10 cellular contexts compared by ENCODE assay signal in genomic region chr7:39130740-39131538, GRCh38.
DNase-seq lines count a peak whose midpoint lies in the region; ATAC-seq lines count a peak whose summit lies in the region.
"Had no signal": no experiment of that assay in that cellular context is flagged by ENCODE, and none has a peak within 500 bp of the region (broad histone marks: within the 10 kb centered on the region; RNA-seq: fewer than 3 reads in every experiment).

No MANE protein-coding gene starts in this region.

- DNase-seq in COLO668 (lab: John Stamatoyannopoulos, UW; ENCODE audit: unreplicated experiment) (peak; percentile 87), NCI-H1417 (lab: John Stamatoyannopoulos, UW) (peak; percentile 82 to 94 (median 93)), 8988T (no peak)
- DNase-seq in activated T-helper 1 cell treated with anti-CD3 and anti-CD28 coated beads, Interleukin-12 subunit alpha, Interleukin-12 subunit beta, Interleukin-2, Interleukin-4 antibody, amounts not matched to agents 30 ng/mL and 10 ng/mL and 1 ng/mL, durations not matched to agents 14 hours and 24 hours and 36 hours (ENCODE audit: low spot score), result no peak
- no peak for DNase-seq in naive thymus-derived CD4-positive, alpha-beta T cell
- DNase-seq: activated CD4-positive, alpha-beta T cell treated with anti-CD3 and anti-CD28 coated beads for 4 hours had no signal

- CTCF ChIA-PET in naive thymus-derived CD4-positive, alpha-beta T cell (lab: Charles Lee), result no interaction called here

- POLR2A ChIA-PET in naive thymus-derived CD4-positive, alpha-beta T cell (lab: Charles Lee), result no interaction called here

- no peak overlapping the region for H3K27ac Mint-ChIP-seq in activated T-helper 1 cell treated with anti-CD3 and anti-CD28 coated beads, Interleukin-12 subunit alpha, Interleukin-12 subunit beta, Interleukin-2, Interleukin-4 antibody, amounts not matched to agents 30 ng/mL and 10 ng/mL and 1 ng/mL, durations not matched to agents 14 hours and 24 hours and 36 hours
- no peak overlapping the region for H3K27ac Mint-ChIP-seq in naive thymus-derived CD4-positive, alpha-beta T cell

- no peaks in the 10 kb centered on the region for H3K4me1 Mint-ChIP-seq in activated T-helper 1 cell treated with anti-CD3 and anti-CD28 coated beads, Interleukin-12 subunit alpha, Interleukin-12 subunit beta, Interleukin-2, Interleukin-4 antibody, amounts not matched to agents 30 ng/mL and 10 ng/mL and 1 ng/mL, durations not matched to agents 14 hours and 24 hours and 36 hours (ENCODE audit: low read depth)
- peaks cover 0 to 4% (median 0%) of the 10 kb centered on the region in 7 donors for H3K4me1 Mint-ChIP-seq in naive thymus-derived CD4-positive, alpha-beta T cell

- no peak for ATAC-seq in naive thymus-derived CD4-positive, alpha-beta T cell
- no peak for ATAC-seq in GM19328 (IDR thresholded peaks at IDR 0.05; ENCODE audit: unreplicated experiment)
- no peak for ATAC-seq in GM18520 (IDR thresholded peaks at IDR 0.05; ENCODE audit: unreplicated experiment)
- no peak for ATAC-seq in GM18511 (IDR thresholded peaks at IDR 0.05; ENCODE audit: unreplicated experiment)

- no peaks in the 10 kb centered on the region for H3K36me3 Mint-ChIP-seq in activated T-helper 1 cell treated with anti-CD3 and anti-CD28 coated beads, Interleukin-12 subunit alpha, Interleukin-12 subunit beta, Interleukin-2, Interleukin-4 antibody, amounts not matched to agents 30 ng/mL and 10 ng/mL and 1 ng/mL, durations not matched to agents 14 hours and 24 hours and 36 hours (ENCODE audit: low read depth)
- H3K36me3 Mint-ChIP-seq in naive thymus-derived CD4-positive, alpha-beta T cell, result no peaks in the 10 kb centered on the region

- no peaks in the 10 kb centered on the region for H3K9me3 ChIP-seq in naive thymus-derived CD4-positive, alpha-beta T cell (ENCODE audit: control insufficient read depth in 2 of 3, low read length in 3 of 3)

- no peaks in the 10 kb centered on the region for H3K27me3 Mint-ChIP-seq in activated T-helper 1 cell treated with anti-CD3 and anti-CD28 coated beads, Interleukin-12 subunit alpha, Interleukin-12 subunit beta, Interleukin-2, Interleukin-4 antibody, amounts not matched to agents 30 ng/mL and 10 ng/mL and 1 ng/mL, durations not matched to agents 14 hours and 24 hours and 36 hours (ENCODE audit: insufficient read depth)
- peaks cover 2 to 39% (median 21%) of the 10 kb centered on the region in 5 donors for H3K27me3 Mint-ChIP-seq in naive thymus-derived CD4-positive, alpha-beta T cell

- H3K36me3 ChIP-seq in naive thymus-derived CD4-positive, alpha-beta T cell (ENCODE audit: control insufficient read depth in 2 of 3, insufficient read depth in 3 of 3, low read length in 3 of 3), result no peaks in the 10 kb centered on the region
- H3K36me3 ChIP-seq: cardiac muscle cell had no signal

- peak overlapping the region; percentile 13 for H3K4me3 Mint-ChIP-seq in activated T-helper 1 cell treated with anti-CD3 and anti-CD28 coated beads, Interleukin-12 subunit alpha, Interleukin-12 subunit beta, Interleukin-2, Interleukin-4 antibody, amounts not matched to agents 30 ng/mL and 10 ng/mL and 1 ng/mL, durations not matched to agents 14 hours and 24 hours and 36 hours
- H3K4me3 Mint-ChIP-seq in naive thymus-derived CD4-positive, alpha-beta T cell, result peak overlapping the region; percentile 17 to 86 (median 70)

- no peak overlapping the region for H3K27ac ChIP-seq in naive thymus-derived CD4-positive, alpha-beta T cell (ENCODE audit: low read depth, low read length)
- H3K27ac ChIP-seq: cardiac muscle cell had no signal

- H3K27me3 ChIP-seq in naive thymus-derived CD4-positive, alpha-beta T cell (ENCODE audit: control insufficient read depth in 2 of 2, insufficient read depth in 2 of 2, low read length in 2 of 2), result peaks cover 0 to 4% of the 10 kb centered on the region in 2 donors
- H3K27me3 ChIP-seq: cardiac muscle cell had no signal

- no peaks in the 10 kb centered on the region for H3K4me1 ChIP-seq in naive thymus-derived CD4-positive, alpha-beta T cell (ENCODE audit: control insufficient read depth in 2 of 2, insufficient read depth in 2 of 2, low read length in 2 of 2)

- H3K4me3 ChIP-seq in naive thymus-derived CD4-positive, alpha-beta T cell (ENCODE audit: low read length), result no peak overlapping the region
- H3K4me3 ChIP-seq: cardiac muscle cell had no signal

- intact Hi-C loops in activated T-helper 1 cell treated with anti-CD3 and anti-CD28 coated beads, Interleukin-12 subunit alpha, Interleukin-12 subunit beta, Interleukin-2, Interleukin-4 antibody, amounts not matched to agents 30 ng/mL and 10 ng/mL and 1 ng/mL, durations not matched to agents 14 hours and 24 hours and 36 hours (cut with micrococcal nuclease), result no loop called here
- intact Hi-C loops in naive thymus-derived CD4-positive, alpha-beta T cell (cut with micrococcal nuclease), result no loop called here

- no peaks in the 10 kb centered on the region for H3K9me3 Mint-ChIP-seq in activated T-helper 1 cell treated with anti-CD3 and anti-CD28 coated beads, Interleukin-12 subunit alpha, Interleukin-12 subunit beta, Interleukin-2, Interleukin-4 antibody, amounts not matched to agents 30 ng/mL and 10 ng/mL and 1 ng/mL, durations not matched to agents 14 hours and 24 hours and 36 hours
- H3K9me3 Mint-ChIP-seq in naive thymus-derived CD4-positive, alpha-beta T cell, result peaks cover 0 to 4% (median 0%) of the 10 kb centered on the region in 11 donors

Comparison
In these comparisons a context has a peak if more than half of its experiments do, and no peak if none do; other contexts are left out.
1. DNase-seq: peak in COLO668 (single experiment) and NCI-H1417 (3 of 3); none in activated T-helper 1 cell treated with anti-CD3 and anti-CD28 coated beads, Interleukin-12 subunit alpha, Interleukin-12 subunit beta, Interleukin-2, Interleukin-4 antibody, amounts not matched to agents 30 ng/mL and 10 ng/mL and 1 ng/mL, durations not matched to agents 14 hours and 24 hours and 36 hours (single experiment), naive thymus-derived CD4-positive, alpha-beta T cell (0 of 9) and 8988T (single experiment).